In the genomic region with DNA sequence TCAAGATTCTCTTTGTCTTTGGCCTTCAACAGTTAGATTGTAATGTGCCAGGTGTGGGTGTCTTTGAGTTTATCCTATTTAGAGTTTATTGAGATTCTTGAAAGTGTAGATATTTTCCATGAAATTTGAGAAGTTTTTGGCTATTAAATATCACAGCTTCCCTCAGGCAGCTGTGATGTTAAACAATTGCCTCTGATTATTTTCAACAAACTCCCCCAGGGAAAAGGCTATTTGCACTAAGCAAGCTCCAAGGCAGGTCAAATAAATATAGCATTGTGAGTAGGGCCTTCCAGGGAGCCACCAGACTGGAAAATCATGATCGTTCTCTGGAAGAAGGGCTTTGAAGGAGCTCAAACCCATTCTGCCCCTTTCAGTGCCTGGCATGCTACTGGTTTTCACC, we compare ENCODE assay signal across 24 cellular contexts.
"Had no signal": no experiment of that assay in that cellular context is flagged by ENCODE, and none has a peak within 500 bp of the region (broad histone marks: within the 10 kb centered on the region; RNA-seq: fewer than 3 reads in every experiment).

No MANE protein-coding gene starts in this region.

- H3K36me3 ChIP-seq: neural progenitor cell, ovary, thoracic aorta had no signal

- H3K9me3 ChIP-seq: neutrophil, ovary, suprapubic skin had no signal

- H3K4me1 ChIP-seq: left lung, lower lobe of right lung, right atrium auricular region, spleen, suprapubic skin, upper lobe of right lung had no signal

- H3K9ac ChIP-seq: neural progenitor cell had no signal

- H2AFZ ChIP-seq: neural progenitor cell had no signal

- H3K27me3 ChIP-seq: left lung, neural progenitor cell, neutrophil, ovary, right atrium auricular region, spleen, suprapubic skin, tibial artery, upper lobe of right lung had no signal

- H3K4me3 ChIP-seq: left lung, lower lobe of right lung, neural progenitor cell, ovary, right atrium auricular region, skin epidermis, spleen, suprapubic skin, thoracic aorta, tibial artery, upper lobe of right lung had no signal

- H3K27ac ChIP-seq: left lung, lower lobe of right lung, neural progenitor cell, neutrophil, ovary, right atrium auricular region, skin epidermis, spleen, suprapubic skin, thoracic aorta, tibial artery, upper lobe of right lung had no signal

- ATAC-seq: left colon; left lung; lower lobe of right lung; naive thymus-derived CD8-positive, alpha-beta T cell; sciatic nerve; stimulated activated effector memory CD8-positive, alpha-beta T cell treated with anti-CD3 and anti-CD28 coated beads, Interleukin-12 subunit alpha, Interleukin-12 subunit beta, amount 100 ng/mL, for 72 hours; upper lobe of right lung had no signal

- FAIRE-seq: kidney, urothelium cell line had no signal

- H3K4me2 ChIP-seq: neural progenitor cell had no signal

- DNase-seq: hippocampal formation; kidney; left colon; left lung; lower lobe of right lung; mammary epithelial cell; naive thymus-derived CD8-positive, alpha-beta T cell; occipital lobe; ovary; spleen; stimulated activated CD4-positive, alpha-beta T cell treated with anti-CD3 and anti-CD28 coated beads, Interleukin-4, amount 100 ng/mL, for 24 hours; stimulated activated naive CD4-positive, alpha-beta T cell; tibial artery; trophoblast cell; upper lobe of right lung had no signal
